In genomic region chr7:112421666-112422486, GRCh38 we compare ENCODE assay signal across 2 cellular contexts.
TF ChIP-seq lines count a peak whose summit lies in the region.

No MANE protein-coding gene starts in this region.

TF ChIP-seq in SK-N-SH treated with all-trans-retinoic acid at 6 μM for 48 hours, 23 proteins besides CTCF, POLR2A, EP300 and RAD21 (continued from another document):
- TF ChIP-seq PATZ1 (CRISPR knock-in tag; IDR thresholded peaks at IDR 0.05; ENCODE audit: borderline replicate concordance) = no peak
- TF ChIP-seq ISL1 (CRISPR knock-in tag; IDR thresholded peaks at IDR 0.05) = no peak
- no peak for TF ChIP-seq TOX (CRISPR knock-in tag; IDR thresholded peaks at IDR 0.05; ENCODE audit: borderline replicate concordance)
- no peak for TF ChIP-seq RARB (CRISPR knock-in tag; IDR thresholded peaks at IDR 0.05)
TF ChIP-seq in SK-N-SH treated with all-trans-retinoic acid at 6 μM for 48 hours: peak in this region for 0.

TF ChIP-seq in SK-N-SH, 30 proteins besides CTCF, POLR2A, EP300 and RAD21 (continued from another document):
- no peak for TF ChIP-seq REST (IDR thresholded peaks at IDR 0.05; ENCODE audit: low read depth, low read length)
